Comparison of ENCODE assay signal across 13 cellular contexts in genomic region chrX:40273356-40274050, GRCh38.
DNase-seq lines count a peak whose midpoint lies in the region; ATAC-seq and TF ChIP-seq lines count a peak whose summit lies in the region.
"Had no signal": no experiment of that assay in that cellular context is flagged by ENCODE, and none has a peak within 500 bp of the region (broad histone marks: within the 10 kb centered on the region; RNA-seq: fewer than 3 reads in every experiment).

No MANE protein-coding gene starts in this region.

- CTCF ChIA-PET in IMR-90 (lab: Yijun Ruan, JAX), result no interaction called here

- TF ChIP-seq RAD21 in IMR-90 (IDR thresholded peaks at IDR 0.05; ENCODE audit: low read length), result no peak

- 58% methylated on average over 4 of the region's 15 CpGs; no CpG with 5 or more reads in 1 of the 2 experiments for WGBS in IMR-90 (ENCODE audit: extremely low coverage in 2 of 2, insufficient read length in 1 of 2), 2 experiments

- H2BK20ac ChIP-seq in IMR-90 (ENCODE audit: low read depth, low read length), result no peak overlapping the region

- H3K9me3 ChIP-seq in IMR-90 (ENCODE audit: control insufficient read depth, insufficient read depth, low read length) (peaks cover 12% of the 10 kb centered on the region), cardiac muscle cell (ENCODE audit: low read depth) (no peaks in the 10 kb centered on the region)

- no peak overlapping the region for H3K27ac Mint-ChIP-seq in T-helper 2 cell treated with Interferon-gamma antibody and Interleukin-4, amounts not matched to agents 5 μg/mL and 100 μg/mL, for 36 hours

- H3K4me1 ChIP-seq in IMR-90 (ENCODE audit: control insufficient read depth, insufficient read depth, low read length) (no peaks in the 10 kb centered on the region), cardiac muscle cell (ENCODE audit: low read depth) (peaks cover 7% of the 10 kb centered on the region)

- intact Hi-C loops in IMR-90 (cut with micrococcal nuclease), result no loop called here

- no peaks in the 10 kb centered on the region for H3K79me1 ChIP-seq in IMR-90 (ENCODE audit: low read depth in 1 of 2, low read length in 2 of 2)

- H2BK120ac ChIP-seq in IMR-90 (ENCODE audit: low read depth, low read length), result no peak overlapping the region

- no peak overlapping the region for H3K23ac ChIP-seq in IMR-90 (ENCODE audit: low read depth, low read length)

- H3K27me3 ChIP-seq in IMR-90 (ENCODE audit: control insufficient read depth, insufficient read depth, low read length) (peaks cover 2% of the 10 kb centered on the region; the same call in 1 of the 2 replicates), cardiac muscle cell (no peaks in the 10 kb centered on the region)

- no peak overlapping the region for H4K91ac ChIP-seq in IMR-90 (ENCODE audit: insufficient read depth, low read depth, low read length)

- TF ChIP-seq CTCF in IMR-90 (conservative IDR thresholded peaks at IDR 0.05; ENCODE audit: low read depth, low read length) (no peak), cardiac muscle cell (IDR thresholded peaks at IDR 0.05; ENCODE audit: low read depth, low read length) (no peak)

- no peak for TF ChIP-seq POLR2A in IMR-90 (IDR thresholded peaks at IDR 0.05; ENCODE audit: low read depth, low read length)

- no peak overlapping the region for H3K27ac ChIP-seq in IMR-90 (ENCODE audit: insufficient read depth, low read length)
- no peak overlapping the region for H3K27ac ChIP-seq in cardiac muscle cell

- no peak overlapping the region for H3K18ac ChIP-seq in IMR-90 (ENCODE audit: low read depth, low read length)

- dilution Hi-C loops in IMR-90 (cut with HindIII; ENCODE audit: low sequenced_read_pairs, unreplicated experiment), result no loop called here

- no peak overlapping the region for H3K4me3 Mint-ChIP-seq in T-helper 2 cell treated with Interferon-gamma antibody and Interleukin-4, amounts not matched to agents 5 μg/mL and 100 μg/mL, for 36 hours
- H3K4me3 Mint-ChIP-seq: neural crest cell had no signal

- H3K4ac ChIP-seq in IMR-90 (ENCODE audit: low read depth, low read length), result no peak overlapping the region

- H4K5ac ChIP-seq in IMR-90 (ENCODE audit: low read depth, low read length), result no peak overlapping the region

- H3K4me2 ChIP-seq in IMR-90 (ENCODE audit: low read depth, low read length), result no peak overlapping the region

- no peak overlapping the region for H3K4me3 ChIP-seq in IMR-90 (ENCODE audit: insufficient read depth, low read depth, low read length)
- H3K4me3 ChIP-seq in cardiac muscle cell, result no peak overlapping the region

- H2BK15ac ChIP-seq in IMR-90 (ENCODE audit: low read depth, low read length), result no peak overlapping the region

- no peak overlapping the region for H4K8ac ChIP-seq in IMR-90 (ENCODE audit: low read depth in 2 of 2, low read length in 2 of 2)

- peaks cover 14% of the 10 kb centered on the region for H3K4me1 Mint-ChIP-seq in T-helper 2 cell treated with Interferon-gamma antibody and Interleukin-4, amounts not matched to agents 5 μg/mL and 100 μg/mL, for 36 hours (ENCODE audit: low read depth)

- H2AFZ ChIP-seq in IMR-90 (replicated peaks; ENCODE audit: low read length, poor library complexity), result no peak overlapping the region

- H3K14ac ChIP-seq in IMR-90 (replicated peaks; ENCODE audit: low read depth, low read length), result no peak overlapping the region

- in situ Hi-C loops in IMR-90 (cut with MboI; ENCODE audit: low sequenced_read_pairs), result no loop called here

- H3K27me3 Mint-ChIP-seq in T-helper 2 cell treated with Interferon-gamma antibody and Interleukin-4, amounts not matched to agents 5 μg/mL and 100 μg/mL, for 36 hours (ENCODE audit: low read depth), result no peaks in the 10 kb centered on the region

- no peaks in the 10 kb centered on the region for H3K36me3 ChIP-seq in IMR-90 (ENCODE audit: control insufficient read depth, insufficient read depth, low read length)
- no peaks in the 10 kb centered on the region for H3K36me3 ChIP-seq in cardiac muscle cell

- H2BK5ac ChIP-seq in IMR-90 (ENCODE audit: low read depth, low read length, poor library complexity, severe bottlenecking), result no peak overlapping the region

- no peak overlapping the region for H3K56ac ChIP-seq in IMR-90 (ENCODE audit: extremely low read depth, insufficient read depth, low read length)

- H3K9ac ChIP-seq in IMR-90 (ENCODE audit: low read depth, low read length), result no peak overlapping the region

- no peaks in the 10 kb centered on the region for H4K20me1 ChIP-seq in IMR-90 (ENCODE audit: insufficient read depth, low read length)

- POLR2A ChIA-PET in IMR-90 (lab: Charles Lee; ENCODE audit: unreplicated experiment), result no interaction called here

- ATAC-seq in IMR-90 (ENCODE audit: low read depth), result no peak
- ATAC-seq in GM18517 (IDR thresholded peaks at IDR 0.05; ENCODE audit: unreplicated experiment), result no peak
- no peak for ATAC-seq in HG03025 (IDR thresholded peaks at IDR 0.05; ENCODE audit: low FRiP score, unreplicated experiment)

- H3K9me1 ChIP-seq in IMR-90 (ENCODE audit: insufficient read depth, low read length), result no peaks in the 10 kb centered on the region

- no peak overlapping the region for H2AK5ac ChIP-seq in IMR-90 (ENCODE audit: low read depth, low read length)

- no TSS peak for BruUV-seq in IMR-90 (replicated peaks; lab: Mats Ljungman, UMichigan)

- no peak overlapping the region for H2AK9ac ChIP-seq in IMR-90 (replicated peaks; ENCODE audit: low read depth, low read length, poor library complexity)

- peaks cover 2% of the 10 kb centered on the region for H3K36me3 Mint-ChIP-seq in T-helper 2 cell treated with Interferon-gamma antibody and Interleukin-4, amounts not matched to agents 5 μg/mL and 100 μg/mL, for 36 hours (ENCODE audit: low read depth)

- peaks cover 6% of the 10 kb centered on the region for H3K9me3 Mint-ChIP-seq in T-helper 2 cell treated with Interferon-gamma antibody and Interleukin-4, amounts not matched to agents 5 μg/mL and 100 μg/mL, for 36 hours

- DNase-seq in IMR-90 (peak; percentile 35), SK-N-DZ (ENCODE audit: low spot score) (peak; percentile 96), cardiac muscle cell (ENCODE audit: low read depth in 1 of 2, low spot score in 1 of 2) (peak; percentile 46 to 51), pons (ENCODE audit: low spot score) (peak; percentile 46), NCI-H2171 treated with DMSO at 0.1 percent for 48 hours (lab: John Stamatoyannopoulos, UW) (no peak)
- DNase-seq in T-helper 2 cell treated with Interferon-gamma antibody and Interleukin-4, amounts not matched to agents 5 μg/mL and 100 μg/mL, for 36 hours (ENCODE audit: low spot score), result no peak
- DNase-seq: activated CD4-positive, alpha-beta T cell treated with anti-CD3 and anti-CD28 coated beads for 4 hours; activated gamma-delta T cell; NCI-H1930; stimulated activated CD4-positive, alpha-beta T cell treated with anti-CD3 and anti-CD28 coated beads, Interleukin-2, amount 100 ng/mL, for 48 hours had no signal

TF ChIP-seq in IMR-90, 13 proteins besides CTCF, POLR2A, EP300 and RAD21:
- TF ChIP-seq MAFK (IDR thresholded peaks at IDR 0.05; ENCODE audit: low read depth, low read length) (no peak), RFX5 (IDR thresholded peaks at IDR 0.05; ENCODE audit: low read depth, low read length) (no peak), BHLHE40 (IDR thresholded peaks at IDR 0.05; ENCODE audit: low read depth, low read length) (peak; percentile 51; the same call in 1 of the 2 replicates), MXI1 (IDR thresholded peaks at IDR 0.05; ENCODE audit: borderline replicate concordance, low read depth, low read length) (peak; percentile 17; the same call in 1 of the 2 replicates), CEBPB (IDR thresholded peaks at IDR 0.05; ENCODE audit: low read depth, low read length) (no peak)

Comparison
In these comparisons a context has a peak if more than half of its experiments do, and no peak if none do; other contexts are left out.
1. DNase-seq: peak in IMR-90 (single experiment), SK-N-DZ (single experiment), cardiac muscle cell (2 of 2) and pons (single experiment); none in T-helper 2 cell treated with Interferon-gamma antibody and Interleukin-4, amounts not matched to agents 5 μg/mL and 100 μg/mL, for 36 hours (single experiment) and NCI-H2171 treated with DMSO at 0.1 percent for 48 hours (single experiment).